ENCODE assay signal across 8 cellular contexts in genomic region chr15:92077353-92078080, GRCh38.
A peak's percentile ranks its signal among the peaks of the same experiment; 100 is the strongest.
DNase-seq lines count a peak whose midpoint lies in the region; ATAC-seq and TF ChIP-seq lines count a peak whose summit lies in the region.

No MANE protein-coding gene starts in this region.

- no peaks in the 10 kb centered on the region for H4K20me1 ChIP-seq in DND-41 (ENCODE audit: insufficient read depth, low read length)

- H3K36me3 ChIP-seq in DND-41 (ENCODE audit: insufficient read depth, low read length), result no peaks in the 10 kb centered on the region

- TF ChIP-seq CTCF in DND-41 (IDR thresholded peaks at IDR 0.05; ENCODE audit: borderline replicate concordance, extremely low read depth, low read length, poor library complexity, severe bottlenecking) (peak; percentile 76), LNCaP clone FGC (IDR thresholded peaks at IDR 0.05; ENCODE audit: control insufficient read depth, extremely low read depth, insufficient read depth) (peak; percentile 93)

- no peak overlapping the region for H3K27ac ChIP-seq in DND-41 (ENCODE audit: low read length)

- intact Hi-C loops in cardiac septum (cut with DNase I), result loop anchor here (1.0 to 5.0 kb wide), 3 partner anchors 105 to 227 kb away; no protein-coding TSS in a partner anchor

- no peaks in the 10 kb centered on the region for H3K79me2 ChIP-seq in DND-41 (ENCODE audit: insufficient read depth, low read length)

- peak; percentile 82 for ATAC-seq in DND-41 (ENCODE audit: insufficient read depth, low read depth)
- ATAC-seq in GM21528 (IDR thresholded peaks at IDR 0.05; ENCODE audit: low FRiP score, unreplicated experiment), result peak; percentile 62
- no peak for ATAC-seq in HG03469 (IDR thresholded peaks at IDR 0.05; ENCODE audit: unreplicated experiment)

- peak; percentile 69 for DNase-seq in DND-41
- peak; percentile 18 for DNase-seq in LNCaP clone FGC (ENCODE audit: low read depth)
- peak; percentile 88 for DNase-seq in SK-N-DZ (ENCODE audit: low spot score)
- DNase-seq in activated naive CD4-positive, alpha-beta T cell treated with anti-CD3 and anti-CD28 coated beads, Interleukin-2, amount 50 U/mL, for 16 hours, result peak; percentile 70
- DNase-seq in cardiac septum (ENCODE audit: low spot score), result peak; percentile 89
- DNase-seq in renal cortical epithelial cell (ENCODE audit: low read depth), result peak; percentile 50

- H2AFZ ChIP-seq in DND-41 (ENCODE audit: low read depth, low read length), result no peak overlapping the region

- H3K4me3 ChIP-seq in DND-41 (ENCODE audit: low read depth in 1 of 2, low read length in 2 of 2) (no peak overlapping the region), LNCaP clone FGC (ENCODE audit: low read depth, low read length) (no peak overlapping the region)

- H3K4me2 ChIP-seq in DND-41 (ENCODE audit: insufficient read depth, low read length), result no peak overlapping the region

- no peaks in the 10 kb centered on the region for H3K4me1 ChIP-seq in DND-41 (ENCODE audit: insufficient read depth, low read length)

- no peak overlapping the region for H3K9ac ChIP-seq in DND-41 (ENCODE audit: low read depth, low read length)

- no peaks in the 10 kb centered on the region for H3K9me3 ChIP-seq in DND-41 (ENCODE audit: insufficient read depth, low read length, severe bottlenecking)

- H3K27me3 ChIP-seq in DND-41 (ENCODE audit: insufficient read depth, low read length, poor library complexity), result no peaks in the 10 kb centered on the region

Comparison
In these comparisons a context has a peak if more than half of its experiments do, and no peak if none do; other contexts are left out.
1. DNase-seq: peak in every context shown above with its lines; median percentile 89 in cardiac septum; 88 in SK-N-DZ; 70 in activated naive CD4-positive, alpha-beta T cell treated with anti-CD3 and anti-CD28 coated beads, Interleukin-2, amount 50 U/mL, for 16 hours; 69 in DND-41; 50 in renal cortical epithelial cell; 18 in LNCaP clone FGC.